15 cellular contexts compared by ENCODE assay signal in the genomic region with DNA sequence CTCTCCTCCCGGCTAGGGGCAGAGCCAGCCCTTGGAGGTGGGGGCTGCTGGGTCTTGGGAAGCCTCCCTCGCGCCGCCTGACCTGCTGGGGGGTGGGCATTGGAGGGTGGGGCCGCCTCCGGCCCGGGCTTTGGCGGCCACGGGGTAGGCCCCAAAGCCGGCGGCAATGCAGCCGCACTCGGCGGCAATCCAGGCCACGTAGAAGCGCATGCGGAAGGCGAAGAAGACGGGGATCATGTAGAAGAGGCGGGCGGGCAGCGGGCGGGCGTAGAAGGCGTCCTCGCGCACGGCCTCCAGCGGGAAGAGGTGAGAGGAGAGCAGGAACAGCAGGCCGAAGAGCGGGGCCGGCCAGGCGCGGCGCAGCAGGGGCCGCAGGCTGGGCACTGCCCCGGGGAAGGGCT.
"Had no signal": no experiment of that assay in that cellular context is flagged by ENCODE, and none has a peak within 500 bp of the region (broad histone marks: within the 10 kb centered on the region; RNA-seq: fewer than 3 reads in every experiment).

No MANE protein-coding gene starts in this region.

- H3K27me3 Mint-ChIP-seq: activated naive CD4-positive, alpha-beta T cell treated with anti-CD3 and anti-CD28 coated beads, Interleukin-2, amount 50 U/mL, for 24 hours; activated T-cell treated with anti-CD3 and anti-CD28 coated beads, Interleukin-2, amount 50 U/mL, for 24 hours; brain had no signal

- H3K36me3 ChIP-seq: right lobe of liver had no signal

- H3K27ac Mint-ChIP-seq: activated naive CD4-positive, alpha-beta T cell treated with anti-CD3 and anti-CD28 coated beads, Interleukin-2, amount 50 U/mL, for 24 hours; activated T-cell treated with anti-CD3 and anti-CD28 coated beads, Interleukin-2, amount 50 U/mL, for 24 hours; mesothelial cell of epicardium had no signal

- DNase-seq: activated effector memory CD4-positive, alpha-beta T cell treated with Interleukin-2 at 50 U/mL for 16 hours; activated T-cell treated with anti-CD3 and anti-CD28 coated beads, Interleukin-2, amount 50 U/mL, for 24 hours; kidney glomerular epithelial cell; psoas muscle; right lobe of liver; stimulated activated CD4-positive, alpha-beta T cell treated with anti-CD3 and anti-CD28 coated beads, Interleukin-1b, Interleukin-23, amount 100 ng/mL, for 48 hours; stimulated activated naive CD4-positive, alpha-beta T cell; T-helper 2 cell had no signal

- H3K4me1 Mint-ChIP-seq: activated naive CD4-positive, alpha-beta T cell treated with anti-CD3 and anti-CD28 coated beads, Interleukin-2, amount 50 U/mL, for 24 hours; mesothelial cell of epicardium had no signal

- H3K4me3 Mint-ChIP-seq: activated naive CD4-positive, alpha-beta T cell treated with anti-CD3 and anti-CD28 coated beads, Interleukin-2, amount 50 U/mL, for 24 hours; activated T-cell treated with anti-CD3 and anti-CD28 coated beads, Interleukin-2, amount 50 U/mL, for 24 hours; mesothelial cell of epicardium had no signal

- ATAC-seq: gastroesophageal sphincter, psoas muscle had no signal

- H3K27ac ChIP-seq: gastroesophageal sphincter, psoas muscle, right lobe of liver, suprapubic skin, upper lobe of left lung had no signal

- H3K27me3 ChIP-seq: gastroesophageal sphincter, neutrophil, right lobe of liver, suprapubic skin, upper lobe of left lung had no signal

- H3K9me3 ChIP-seq: gastroesophageal sphincter, neutrophil, psoas muscle, right lobe of liver, suprapubic skin, upper lobe of left lung had no signal

- H3K4me1 ChIP-seq: gastroesophageal sphincter, psoas muscle, right lobe of liver, suprapubic skin, upper lobe of left lung had no signal

- H3K9me3 Mint-ChIP-seq: activated naive CD4-positive, alpha-beta T cell treated with anti-CD3 and anti-CD28 coated beads, Interleukin-2, amount 50 U/mL, for 24 hours; activated T-cell treated with anti-CD3 and anti-CD28 coated beads, Interleukin-2, amount 50 U/mL, for 24 hours; brain; mesothelial cell of epicardium had no signal

- H3K4me3 ChIP-seq: gastroesophageal sphincter, psoas muscle, right lobe of liver, suprapubic skin, upper lobe of left lung had no signal
